In the genomic region with DNA sequence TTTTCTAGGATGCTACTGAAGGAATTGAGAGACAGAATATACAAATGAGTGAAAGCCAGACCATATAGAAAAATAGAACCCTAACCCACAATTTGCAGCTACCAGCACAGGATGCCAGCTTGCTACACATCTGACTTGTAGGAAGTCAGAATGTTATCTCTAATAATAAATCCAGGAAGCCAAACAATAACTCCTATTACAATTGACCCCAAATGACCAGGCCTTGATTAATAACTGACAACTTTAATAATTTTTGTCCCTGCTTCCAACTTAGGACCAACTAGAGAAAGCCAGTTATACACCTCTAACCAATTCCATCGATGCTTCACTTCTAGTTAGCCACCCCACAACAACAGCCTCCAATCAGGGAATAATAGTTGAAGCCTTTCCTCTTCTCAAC, we compare ENCODE assay signal across 1 cellular context.
TF ChIP-seq lines count a peak whose summit lies in the region.

No MANE protein-coding gene starts in this region.

TF ChIP-seq in HepG2, 621 proteins besides CTCF, POLR2A, EP300 and RAD21 (continued from another document):
- TF ChIP-seq ZBTB33 (CRISPR knock-in tag; IDR thresholded peaks at IDR 0.05), result no peak
- TF ChIP-seq ZNF75D (CRISPR knock-in tag; IDR thresholded peaks at IDR 0.05; ENCODE audit: borderline replicate concordance), result no peak
- no peak for TF ChIP-seq ZFP82 (CRISPR knock-in tag; IDR thresholded peaks at IDR 0.05; ENCODE audit: borderline replicate concordance)
- TF ChIP-seq LRRFIP1 (CRISPR knock-in tag; conservative IDR thresholded peaks at IDR 0.05), result no peak
- TF ChIP-seq ATF7-NPFF (CRISPR knock-in tag; IDR thresholded peaks at IDR 0.05; ENCODE audit: low read depth), result no peak
